ENCODE assay signal across 2 cellular contexts in the genomic region with DNA sequence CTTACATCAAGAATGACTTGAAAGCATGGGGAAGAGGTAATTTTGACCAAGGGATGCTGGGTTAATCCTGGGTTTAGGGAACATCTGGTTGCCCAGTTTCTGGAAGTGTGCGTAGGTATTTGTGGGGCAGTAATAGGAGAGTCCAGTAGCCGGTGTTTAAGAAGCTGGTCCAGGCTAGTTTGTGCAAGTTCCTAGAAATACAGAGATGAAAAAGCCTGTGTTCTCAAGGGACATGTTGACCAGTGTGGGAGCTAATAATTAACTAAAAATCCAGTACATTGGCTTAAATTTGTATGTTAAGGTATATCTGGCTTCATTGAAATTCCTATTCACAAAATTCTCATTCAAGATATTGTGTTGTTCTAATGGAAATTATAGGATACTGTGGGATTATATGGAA.
TF ChIP-seq lines count a peak whose summit lies in the region.

No MANE protein-coding gene starts in this region.

TF ChIP-seq in A549, 52 proteins besides CTCF, POLR2A, EP300 and RAD21 (continued from another document):
- TF ChIP-seq, protein P1, sequence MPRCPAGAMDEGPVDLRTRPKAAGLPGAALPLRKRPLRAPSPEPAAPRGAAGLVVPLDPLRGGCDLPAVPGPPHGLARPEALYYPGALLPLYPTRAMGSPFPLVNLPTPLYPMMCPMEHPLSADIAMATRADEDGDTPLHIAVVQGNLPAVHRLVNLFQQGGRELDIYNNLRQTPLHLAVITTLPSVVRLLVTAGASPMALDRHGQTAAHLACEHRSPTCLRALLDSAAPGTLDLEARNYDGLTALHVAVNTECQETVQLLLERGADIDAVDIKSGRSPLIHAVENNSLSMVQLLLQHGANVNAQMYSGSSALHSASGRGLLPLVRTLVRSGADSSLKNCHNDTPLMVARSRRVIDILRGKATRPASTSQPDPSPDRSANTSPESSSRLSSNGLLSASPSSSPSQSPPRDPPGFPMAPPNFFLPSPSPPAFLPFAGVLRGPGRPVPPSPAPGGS (IDR thresholded peaks at IDR 0.05), result no peak
- TF ChIP-seq EHF (CRISPR knock-in tag; IDR thresholded peaks at IDR 0.05) (no peak), FOSL2 (IDR thresholded peaks at IDR 0.05) (no peak), FOSL2 (CRISPR knock-in tag; IDR thresholded peaks at IDR 0.05) (no peak), NPAS2 (CRISPR knock-in tag; IDR thresholded peaks at IDR 0.05; ENCODE audit: borderline replicate concordance) (no peak), RARB (CRISPR knock-in tag; IDR thresholded peaks at IDR 0.05) (no peak), KDM1A (IDR thresholded peaks at IDR 0.05; ENCODE audit: low read depth) (no peak), PHF8 (IDR thresholded peaks at IDR 0.05; ENCODE audit: borderline replicate concordance, low read depth) (no peak), CBX8 (IDR thresholded peaks at IDR 0.05) (no peak), HOXB5 (CRISPR knock-in tag; IDR thresholded peaks at IDR 0.05) (no peak), HDAC2 (IDR thresholded peaks at IDR 0.05) (no peak), NFE2L2 (conservative IDR thresholded peaks at IDR 0.05; ENCODE audit: low read length) (no peak)
- TF ChIP-seq, protein P2, sequence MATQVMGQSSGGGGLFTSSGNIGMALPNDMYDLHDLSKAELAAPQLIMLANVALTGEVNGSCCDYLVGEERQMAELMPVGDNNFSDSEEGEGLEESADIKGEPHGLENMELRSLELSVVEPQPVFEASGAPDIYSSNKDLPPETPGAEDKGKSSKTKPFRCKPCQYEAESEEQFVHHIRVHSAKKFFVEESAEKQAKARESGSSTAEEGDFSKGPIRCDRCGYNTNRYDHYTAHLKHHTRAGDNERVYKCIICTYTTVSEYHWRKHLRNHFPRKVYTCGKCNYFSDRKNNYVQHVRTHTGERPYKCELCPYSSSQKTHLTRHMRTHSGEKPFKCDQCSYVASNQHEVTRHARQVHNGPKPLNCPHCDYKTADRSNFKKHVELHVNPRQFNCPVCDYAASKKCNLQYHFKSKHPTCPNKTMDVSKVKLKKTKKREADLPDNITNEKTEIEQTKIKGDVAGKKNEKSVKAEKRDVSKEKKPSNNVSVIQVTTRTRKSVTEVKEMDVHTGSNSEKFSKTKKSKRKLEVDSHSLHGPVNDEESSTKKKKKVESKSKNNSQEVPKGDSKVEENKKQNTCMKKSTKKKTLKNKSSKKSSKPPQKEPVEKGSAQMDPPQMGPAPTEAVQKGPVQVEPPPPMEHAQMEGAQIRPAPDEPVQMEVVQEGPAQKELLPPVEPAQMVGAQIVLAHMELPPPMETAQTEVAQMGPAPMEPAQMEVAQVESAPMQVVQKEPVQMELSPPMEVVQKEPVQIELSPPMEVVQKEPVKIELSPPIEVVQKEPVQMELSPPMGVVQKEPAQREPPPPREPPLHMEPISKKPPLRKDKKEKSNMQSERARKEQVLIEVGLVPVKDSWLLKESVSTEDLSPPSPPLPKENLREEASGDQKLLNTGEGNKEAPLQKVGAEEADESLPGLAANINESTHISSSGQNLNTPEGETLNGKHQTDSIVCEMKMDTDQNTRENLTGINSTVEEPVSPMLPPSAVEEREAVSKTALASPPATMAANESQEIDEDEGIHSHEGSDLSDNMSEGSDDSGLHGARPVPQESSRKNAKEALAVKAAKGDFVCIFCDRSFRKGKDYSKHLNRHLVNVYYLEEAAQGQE (IDR thresholded peaks at IDR 0.05), result no peak
- TF ChIP-seq, protein P3, sequence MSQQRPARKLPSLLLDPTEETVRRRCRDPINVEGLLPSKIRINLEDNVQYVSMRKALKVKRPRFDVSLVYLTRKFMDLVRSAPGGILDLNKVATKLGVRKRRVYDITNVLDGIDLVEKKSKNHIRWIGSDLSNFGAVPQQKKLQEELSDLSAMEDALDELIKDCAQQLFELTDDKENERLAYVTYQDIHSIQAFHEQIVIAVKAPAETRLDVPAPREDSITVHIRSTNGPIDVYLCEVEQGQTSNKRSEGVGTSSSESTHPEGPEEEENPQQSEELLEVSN (IDR thresholded peaks at IDR 0.05; ENCODE audit: borderline replicate concordance, low read depth), result no peak

TF ChIP-seq in HepG2, 621 proteins besides CTCF, POLR2A, EP300 and RAD21 (continued from another document):
- TF ChIP-seq, protein P4, sequence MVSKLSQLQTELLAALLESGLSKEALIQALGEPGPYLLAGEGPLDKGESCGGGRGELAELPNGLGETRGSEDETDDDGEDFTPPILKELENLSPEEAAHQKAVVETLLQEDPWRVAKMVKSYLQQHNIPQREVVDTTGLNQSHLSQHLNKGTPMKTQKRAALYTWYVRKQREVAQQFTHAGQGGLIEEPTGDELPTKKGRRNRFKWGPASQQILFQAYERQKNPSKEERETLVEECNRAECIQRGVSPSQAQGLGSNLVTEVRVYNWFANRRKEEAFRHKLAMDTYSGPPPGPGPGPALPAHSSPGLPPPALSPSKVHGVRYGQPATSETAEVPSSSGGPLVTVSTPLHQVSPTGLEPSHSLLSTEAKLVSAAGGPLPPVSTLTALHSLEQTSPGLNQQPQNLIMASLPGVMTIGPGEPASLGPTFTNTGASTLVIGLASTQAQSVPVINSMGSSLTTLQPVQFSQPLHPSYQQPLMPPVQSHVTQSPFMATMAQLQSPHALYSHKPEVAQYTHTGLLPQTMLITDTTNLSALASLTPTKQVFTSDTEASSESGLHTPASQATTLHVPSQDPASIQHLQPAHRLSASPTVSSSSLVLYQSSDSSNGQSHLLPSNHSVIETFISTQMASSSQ (IDR thresholded peaks at IDR 0.05; ENCODE audit: low read depth), result 0 out of 2 replicates have a peak, but pooled peaks have one; percentile 31
- TF ChIP-seq, protein P4 (CRISPR knock-in tag; IDR thresholded peaks at IDR 0.05; ENCODE audit: borderline replicate concordance), result no peak
- TF ChIP-seq SALL1 (CRISPR knock-in tag; IDR thresholded peaks at IDR 0.05), result no peak
- peak; percentile 73 for TF ChIP-seq BCL6 (CRISPR knock-in tag; IDR thresholded peaks at IDR 0.05)
TF ChIP-seq in HepG2: peak in this region for 2.
